22 cellular contexts compared by ENCODE assay signal in genomic region chr1:199282910-199283309, GRCh38.
DNase-seq lines count a peak whose midpoint lies in the region; ATAC-seq, FAIRE-seq and TF ChIP-seq lines count a peak whose summit lies in the region.
"Had no signal": no experiment of that assay in that cellular context is flagged by ENCODE, and none has a peak within 500 bp of the region (broad histone marks: within the 10 kb centered on the region; RNA-seq: fewer than 3 reads in every experiment).

No MANE protein-coding gene starts in this region.

- H3K27ac Mint-ChIP-seq in HFFc6 = peak overlapping the region; percentile 2; the same call in 1 of the 2 replicates
- H3K27ac Mint-ChIP-seq: activated naive CD8-positive, alpha-beta T cell; T-helper 17 cell had no signal

- no peaks in the 10 kb centered on the region for H3K9me1 ChIP-seq in endothelial cell of umbilical vein (replicated peaks; ENCODE audit: control insufficient read depth, extremely low read depth, insufficient read depth, low read length)

- TF ChIP-seq CTCF in DND-41 (IDR thresholded peaks at IDR 0.05; ENCODE audit: borderline replicate concordance, extremely low read depth, low read length, poor library complexity, severe bottlenecking) (no peak), HFFc6 (IDR thresholded peaks at IDR 0.05) (no peak), endothelial cell of umbilical vein (IDR thresholded peaks at IDR 0.05; ENCODE audit: extremely low read depth in 1 of 2, insufficient read depth in 1 of 2, low read depth in 1 of 2, low read length in 2 of 2) (no peak)

- BruUV-seq in endothelial cell of umbilical vein (replicated peaks; lab: Mats Ljungman, UMichigan) = no TSS peak

- no peaks in the 10 kb centered on the region for H3K9me3 ChIP-seq in DND-41 (ENCODE audit: insufficient read depth, low read length, severe bottlenecking)
- H3K9me3 ChIP-seq in endothelial cell of umbilical vein (replicated peaks; ENCODE audit: control insufficient read depth, insufficient read depth, low read length) = no peaks in the 10 kb centered on the region
- H3K9me3 ChIP-seq: right lobe of liver, testis had no signal

- peak; percentile 61 for ATAC-seq in DND-41 (ENCODE audit: insufficient read depth, low read depth)
- ATAC-seq in GM18505 (IDR thresholded peaks at IDR 0.05; ENCODE audit: unreplicated experiment) = no peak
- ATAC-seq: left lobe of liver, right lobe of liver, T-helper 17 cell had no signal

- no peak for FAIRE-seq in endothelial cell of umbilical vein (lab: Jason Lieb, UNC)
- FAIRE-seq: G401.6 had no signal

- TF ChIP-seq POLR2A in endothelial cell of umbilical vein (IDR thresholded peaks at IDR 0.05; ENCODE audit: low read depth, low read length) (no peak), GM18505 (IDR thresholded peaks at IDR 0.05; ENCODE audit: borderline replicate concordance, extremely low read depth, insufficient read depth, insufficient read length) (no peak)

- CTCF ChIA-PET in endothelial cell of umbilical vein (lab: Charles Lee) = interaction anchor here (1.0 to 1.5 kb wide), 2 partner anchors 9 to 170 kb away, joined by 3 to 6 read pairs; no protein-coding TSS in a partner anchor

- H3K9me3 Mint-ChIP-seq in HFFc6 = no peaks in the 10 kb centered on the region

- H3K27me3 ChIP-seq in DND-41 (ENCODE audit: insufficient read depth, low read length, poor library complexity) (no peaks in the 10 kb centered on the region), endothelial cell of umbilical vein (ENCODE audit: control insufficient read depth in 2 of 2, insufficient read depth in 2 of 2, low read length in 2 of 2) (no peaks in the 10 kb centered on the region)
- H3K27me3 ChIP-seq: cardiac muscle cell, right lobe of liver, testis had no signal

- no peak overlapping the region for H2AFZ ChIP-seq in DND-41 (ENCODE audit: low read depth, low read length)
- H2AFZ ChIP-seq in endothelial cell of umbilical vein (ENCODE audit: low read depth, low read length) = peak overlapping the region; percentile 46

- peak overlapping the region; percentile 25; the same call in 1 of the 2 replicates for H3K9ac ChIP-seq in DND-41 (ENCODE audit: low read depth, low read length)
- H3K9ac ChIP-seq in endothelial cell of umbilical vein (replicated peaks; ENCODE audit: extremely low read depth, insufficient read depth, low read length) = no peak overlapping the region

- dilution Hi-C loops in endothelial cell of umbilical vein (cut with MboI; ENCODE audit: extremely low pct_ligation_motif_present, low sequenced_read_pairs) = no loop called here

- H3K27ac ChIP-seq in DND-41 (ENCODE audit: low read length) = peak overlapping the region; percentile 78
- H3K27ac ChIP-seq in endothelial cell of umbilical vein (ENCODE audit: insufficient read depth, low read depth, low read length) = no peak overlapping the region
- H3K27ac ChIP-seq: cardiac muscle cell, right lobe of liver, testis had no signal

- POLR2A ChIA-PET in endothelial cell of umbilical vein (lab: Charles Lee) = no interaction called here

- H3K36me3 ChIP-seq in DND-41 (ENCODE audit: insufficient read depth, low read length) = no peaks in the 10 kb centered on the region
- no peaks in the 10 kb centered on the region for H3K36me3 ChIP-seq in endothelial cell of umbilical vein (ENCODE audit: control insufficient read depth in 2 of 2, extremely low read depth in 1 of 2, insufficient read depth in 2 of 2, low read length in 2 of 2)
- H3K36me3 ChIP-seq: cardiac muscle cell, right lobe of liver had no signal

- H3K79me2 ChIP-seq in DND-41 (ENCODE audit: insufficient read depth, low read length) (no peaks in the 10 kb centered on the region), endothelial cell of umbilical vein (ENCODE audit: control insufficient read depth, insufficient read depth, low read length) (no peaks in the 10 kb centered on the region)

- H4K20me1 ChIP-seq in DND-41 (ENCODE audit: insufficient read depth, low read length) (no peaks in the 10 kb centered on the region), endothelial cell of umbilical vein (replicated peaks; ENCODE audit: control insufficient read depth, extremely low read depth, insufficient read depth, low read length) (no peaks in the 10 kb centered on the region)

- H3K4me1 Mint-ChIP-seq in HFFc6 (ENCODE audit: low read depth) = peaks cover 40% of the 10 kb centered on the region

- H3K4me3 Mint-ChIP-seq in HFFc6 = no peak overlapping the region
- H3K4me3 Mint-ChIP-seq: activated naive CD8-positive, alpha-beta T cell; T-helper 17 cell had no signal

- intact Hi-C loops in endothelial cell of umbilical vein (cut with micrococcal nuclease) = no loop called here

- H3K4me1 ChIP-seq in DND-41 (ENCODE audit: insufficient read depth, low read length) = peaks cover 56% of the 10 kb centered on the region
- H3K4me1 ChIP-seq in endothelial cell of umbilical vein (ENCODE audit: control insufficient read depth, extremely low read depth, insufficient read depth, low read length) = peaks cover 4% of the 10 kb centered on the region
- H3K4me1 ChIP-seq: right lobe of liver, testis had no signal

- no peaks in the 10 kb centered on the region for H3K36me3 Mint-ChIP-seq in HFFc6 (ENCODE audit: low read depth)
- H3K36me3 Mint-ChIP-seq: activated naive CD8-positive, alpha-beta T cell had no signal

- H3K27me3 Mint-ChIP-seq in HFFc6 (ENCODE audit: insufficient read depth) = no peaks in the 10 kb centered on the region
- H3K27me3 Mint-ChIP-seq: activated naive CD8-positive, alpha-beta T cell had no signal

- H3K4me3 ChIP-seq in DND-41 (ENCODE audit: low read depth in 1 of 2, low read length in 2 of 2) (peak overlapping the region in 1 of 2 experiments; percentile 13; a peak in 1 of 4 replicates), endothelial cell of umbilical vein (replicated peaks in 1 of 3; ENCODE audit: insufficient read depth in 1 of 3, low read depth in 1 of 3, low read length in 3 of 3) (no peak overlapping the region)
- H3K4me3 ChIP-seq: cardiac muscle cell, right lobe of liver, testis had no signal

- DNase-seq in DND-41 (peak; percentile 23), HFFc6 (no peak), RPMI7951 (ENCODE audit: low read depth) (peak; percentile 63), endothelial cell of umbilical vein (ENCODE audit: low read depth, low spot score) (peak; percentile 32), cerebellar nuclear complex (lab: John Stamatoyannopoulos, UW) (no peak), NCI-H1694 treated with DMSO at 0.1 percent for 48 hours (lab: John Stamatoyannopoulos, UW) (no peak), NCI-H146 treated with DMSO at 0.1 percent for 48 hours (lab: John Stamatoyannopoulos, UW; ENCODE audit: unreplicated experiment) (no peak)
- DNase-seq: activated CD4-positive, alpha-beta T cell treated with anti-CD3 and anti-CD28 coated beads for 4 hours; effector CD8-positive, alpha-beta T cell; H7; NCI-H1092; NCI-H774; occipital lobe; right lobe of liver; stimulated activated CD4-positive, alpha-beta T cell treated with anti-CD3 and anti-CD28 coated beads, Interleukin-2, amount 100 ng/mL, for 48 hours; T-helper 17 cell; testis had no signal

- H3K4me2 ChIP-seq in DND-41 (ENCODE audit: insufficient read depth, low read length) (peak overlapping the region; percentile 56; the same call in 1 of the 2 replicates), endothelial cell of umbilical vein (ENCODE audit: insufficient read depth, low read length) (no peak overlapping the region)

TF ChIP-seq in endothelial cell of umbilical vein, 7 proteins besides CTCF, POLR2A, EP300 and RAD21:
- no peak for TF ChIP-seq JUN (IDR thresholded peaks at IDR 0.05; ENCODE audit: borderline replicate concordance, insufficient read depth, insufficient read length, low read depth)
- TF ChIP-seq GATA2 (IDR thresholded peaks at IDR 0.05; ENCODE audit: insufficient read depth, insufficient read length, low read depth, low read length) = no peak
- TF ChIP-seq POLR2AphosphoS5 (IDR thresholded peaks at IDR 0.05; ENCODE audit: insufficient read depth, low read depth, low read length) = no peak
- TF ChIP-seq, protein P1, sequence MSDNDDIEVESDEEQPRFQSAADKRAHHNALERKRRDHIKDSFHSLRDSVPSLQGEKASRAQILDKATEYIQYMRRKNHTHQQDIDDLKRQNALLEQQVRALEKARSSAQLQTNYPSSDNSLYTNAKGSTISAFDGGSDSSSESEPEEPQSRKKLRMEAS (IDR thresholded peaks at IDR 0.05; ENCODE audit: insufficient read depth, insufficient read length) = no peak
- TF ChIP-seq EZH2 (IDR thresholded peaks at IDR 0.05; ENCODE audit: borderline replicate concordance, low read depth, low read length, severe bottlenecking) = no peak
- no peak for TF ChIP-seq MYC (IDR thresholded peaks at IDR 0.05; ENCODE audit: low read depth, low read length)
- no peak for TF ChIP-seq FOS (IDR thresholded peaks at IDR 0.05; ENCODE audit: borderline replicate concordance, insufficient read depth, low read length)

Comparison
In these comparisons a context has a peak if more than half of its experiments do, and no peak if none do; other contexts are left out.
1. DNase-seq: peak in DND-41 (single experiment), RPMI7951 (single experiment) and endothelial cell of umbilical vein (single experiment); none in HFFc6 (single experiment), cerebellar nuclear complex (0 of 2), NCI-H1694 treated with DMSO at 0.1 percent for 48 hours (single experiment) and NCI-H146 treated with DMSO at 0.1 percent for 48 hours (single experiment).